Comparison of ENCODE assay signal across 8 cellular contexts in the genomic region with DNA sequence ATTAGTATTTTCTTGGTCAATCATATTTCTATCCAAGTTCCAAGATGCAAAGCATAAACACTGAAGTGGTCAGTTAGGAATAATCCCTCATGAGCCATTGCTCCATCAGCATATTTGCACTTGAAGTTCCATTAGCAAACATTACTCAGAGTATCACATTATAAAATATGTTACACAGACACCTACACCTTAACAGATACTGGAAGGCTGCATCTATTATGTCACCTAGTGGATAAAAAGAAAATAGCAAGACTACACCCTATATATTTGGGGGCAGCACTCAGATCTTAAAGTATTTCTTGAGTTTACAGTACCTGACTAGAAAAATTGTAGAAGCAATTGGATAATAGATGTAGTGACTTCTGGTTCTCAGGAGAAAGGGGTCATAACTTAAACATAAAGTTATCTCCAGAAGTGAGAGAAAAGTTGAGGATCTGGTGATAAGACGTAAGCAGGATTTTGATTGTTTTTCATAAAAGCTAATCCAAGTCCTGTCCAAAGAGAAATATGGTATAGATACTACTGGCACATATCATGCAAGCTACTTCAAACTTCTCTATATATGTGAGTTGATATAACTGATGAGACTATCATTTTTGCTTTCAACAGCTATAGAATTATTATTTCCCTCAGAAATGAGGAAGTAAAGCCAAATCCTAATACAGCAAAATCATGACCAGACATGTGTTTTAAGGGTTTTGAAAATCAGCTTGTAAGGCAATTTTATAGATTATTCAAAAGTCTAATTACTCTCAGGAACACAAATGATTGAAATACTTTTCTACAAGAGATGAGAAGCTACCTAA.
DNase-seq lines count a peak whose midpoint lies in the region; ATAC-seq and TF ChIP-seq lines count a peak whose summit lies in the region.

No MANE protein-coding gene starts in this region.

- H3K27me3 ChIP-seq in DND-41 (ENCODE audit: insufficient read depth, low read length, poor library complexity), result no peaks in the 10 kb centered on the region

- no peaks in the 10 kb centered on the region for H3K9me3 Mint-ChIP-seq in neural crest cell

- H4K20me1 ChIP-seq in DND-41 (ENCODE audit: insufficient read depth, low read length), result no peaks in the 10 kb centered on the region

- no peak overlapping the region for H3K27ac Mint-ChIP-seq in neural crest cell (ENCODE audit: unreplicated experiment)

- no peak overlapping the region for H3K4me2 ChIP-seq in DND-41 (ENCODE audit: insufficient read depth, low read length)

- no peaks in the 10 kb centered on the region for H3K4me1 ChIP-seq in DND-41 (ENCODE audit: insufficient read depth, low read length)

- no peaks in the 10 kb centered on the region for H3K9me3 ChIP-seq in DND-41 (ENCODE audit: insufficient read depth, low read length, severe bottlenecking)

- no peak overlapping the region for H3K4me3 Mint-ChIP-seq in neural crest cell

- TF ChIP-seq CTCF in DND-41 (IDR thresholded peaks at IDR 0.05; ENCODE audit: borderline replicate concordance, extremely low read depth, low read length, poor library complexity, severe bottlenecking), result peak; percentile 64
- peak; percentile 68 for TF ChIP-seq CTCF in neural crest cell (conservative IDR thresholded peaks at IDR 0.05)

- ATAC-seq in DND-41 (ENCODE audit: insufficient read depth, low read depth) (peak; percentile 77), GM21360 (IDR thresholded peaks at IDR 0.05; ENCODE audit: unreplicated experiment) (peak; percentile 86), HG03469 (IDR thresholded peaks at IDR 0.05; ENCODE audit: unreplicated experiment) (peak; percentile 81)

- H3K9ac ChIP-seq in DND-41 (ENCODE audit: low read depth, low read length), result no peak overlapping the region

- H3K36me3 Mint-ChIP-seq in neural crest cell (ENCODE audit: low read depth), result no peaks in the 10 kb centered on the region

- H3K4me1 Mint-ChIP-seq in neural crest cell, result no peaks in the 10 kb centered on the region

- H3K79me2 ChIP-seq in DND-41 (ENCODE audit: insufficient read depth, low read length), result no peaks in the 10 kb centered on the region

- DNase-seq in DND-41 (no peak), amniotic epithelial cell (ENCODE audit: low read depth) (peak; percentile 1), neural crest cell (ENCODE audit: low read depth, low spot score) (no peak), occipital lobe (lab: John Stamatoyannopoulos, UW) (no peak), DMS79 treated with DMSO at 0.1 percent for 48 hours (lab: John Stamatoyannopoulos, UW) (no peak), NCI-H1694 (lab: John Stamatoyannopoulos, UW) (no peak)

- H3K4me3 ChIP-seq in DND-41 (ENCODE audit: low read depth in 1 of 2, low read length in 2 of 2), result no peak overlapping the region

- no peak overlapping the region for H3K27ac ChIP-seq in DND-41 (ENCODE audit: low read length)

- H3K36me3 ChIP-seq in DND-41 (ENCODE audit: insufficient read depth, low read length), result no peaks in the 10 kb centered on the region

- no peaks in the 10 kb centered on the region for H3K27me3 Mint-ChIP-seq in neural crest cell (ENCODE audit: low read depth)

- H2AFZ ChIP-seq in DND-41 (ENCODE audit: low read depth, low read length), result no peak overlapping the region
